Comparison of ENCODE assay signal across 22 cellular contexts in the genomic region with DNA sequence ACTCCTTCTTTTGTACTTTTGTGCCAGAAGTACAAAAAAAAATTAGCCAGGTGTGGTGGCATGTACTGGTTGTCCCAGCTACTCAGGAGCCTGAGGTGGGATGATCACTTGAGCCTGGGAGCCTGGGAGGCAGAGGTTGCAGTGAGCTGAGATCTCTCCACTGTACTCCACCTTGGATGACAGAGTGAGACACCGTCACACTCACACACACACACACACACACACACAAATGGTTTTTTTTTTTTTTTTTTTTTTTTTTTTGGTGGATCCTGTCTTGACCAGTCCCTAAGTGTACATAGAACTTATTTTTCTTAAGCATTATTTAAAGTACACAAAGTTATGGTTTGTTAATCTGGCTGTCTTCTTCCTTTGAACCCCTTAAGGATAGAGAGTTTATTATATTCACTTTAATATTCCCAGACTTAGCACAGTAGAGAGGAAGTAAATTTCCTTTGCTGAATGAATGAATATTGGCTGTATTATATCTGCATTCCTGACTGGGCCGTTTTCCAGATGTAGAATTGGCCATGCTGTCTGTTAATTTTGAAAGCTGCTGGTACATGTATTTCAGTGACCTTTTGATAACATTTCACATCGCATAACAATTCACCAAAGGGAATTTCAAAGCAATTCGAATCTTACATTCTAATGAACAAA.
DNase-seq lines count a peak whose midpoint lies in the region; ATAC-seq, FAIRE-seq and TF ChIP-seq lines count a peak whose summit lies in the region.
"Had no signal": no experiment of that assay in that cellular context is flagged by ENCODE, and none has a peak within 500 bp of the region (broad histone marks: within the 10 kb centered on the region; RNA-seq: fewer than 3 reads in every experiment).

No MANE protein-coding gene starts in this region.

- H3K36me3 Mint-ChIP-seq in activated T-cell treated with anti-CD3 and anti-CD28 coated beads, Interleukin-2, amount 50 U/mL, for 24 hours (ENCODE audit: low read depth), result no peaks in the 10 kb centered on the region
- H3K36me3 Mint-ChIP-seq in CD8-positive, alpha-beta memory T cell, result no peaks in the 10 kb centered on the region
- H3K36me3 Mint-ChIP-seq: CD4-positive, alpha-beta memory T cell had no signal

- H3K9me3 ChIP-seq in HEK293 (ENCODE audit: control insufficient read depth, insufficient read depth, low read depth, low read length) (no peaks in the 10 kb centered on the region), Panc1 (ENCODE audit: control insufficient read depth, insufficient read depth, low read depth, low read length) (no peaks in the 10 kb centered on the region), endothelial cell of umbilical vein (replicated peaks; ENCODE audit: control insufficient read depth, insufficient read depth, low read length) (no peaks in the 10 kb centered on the region), pancreas (no peaks in the 10 kb centered on the region), upper lobe of right lung (no peaks in the 10 kb centered on the region)
- H3K9me3 ChIP-seq in CD8-positive, alpha-beta memory T cell (ENCODE audit: low read length), result no peaks in the 10 kb centered on the region

- H3K36me3 ChIP-seq in HEK293 (ENCODE audit: control insufficient read depth in 2 of 2, insufficient read depth in 1 of 2, low read length in 2 of 2), result no peaks in the 10 kb centered on the region
- H3K36me3 ChIP-seq in Panc1 (ENCODE audit: control insufficient read depth, insufficient read depth, low read length), result no peaks in the 10 kb centered on the region
- H3K36me3 ChIP-seq in endothelial cell of umbilical vein (ENCODE audit: control insufficient read depth in 2 of 2, extremely low read depth in 1 of 2, insufficient read depth in 2 of 2, low read length in 2 of 2), result no peaks in the 10 kb centered on the region
- H3K36me3 ChIP-seq in pancreas, result no peaks in the 10 kb centered on the region
- H3K36me3 ChIP-seq in upper lobe of right lung, result no peaks in the 10 kb centered on the region
- no peaks in the 10 kb centered on the region for H3K36me3 ChIP-seq in CD8-positive, alpha-beta memory T cell (ENCODE audit: insufficient read depth, low read length)

- CTCF ChIA-PET in HEK293 (lab: Yijun Ruan, JAX), result no interaction called here
- CTCF ChIA-PET in Panc1 (lab: Charles Lee), result no interaction called here
- CTCF ChIA-PET in endothelial cell of umbilical vein (lab: Charles Lee), result no interaction called here
- CTCF ChIA-PET in CD8-positive, alpha-beta memory T cell (lab: Charles Lee), result no interaction called here

- H3K9me1 ChIP-seq in endothelial cell of umbilical vein (replicated peaks; ENCODE audit: control insufficient read depth, extremely low read depth, insufficient read depth, low read length), result no peaks in the 10 kb centered on the region

- no TSS peak for BruUV-seq in Panc1 (replicated peaks; lab: Mats Ljungman, UMichigan)
- no TSS peak for BruUV-seq in endothelial cell of umbilical vein (replicated peaks; lab: Mats Ljungman, UMichigan)

- intact Hi-C loops in Panc1 (cut with micrococcal nuclease; ENCODE audit: unreplicated experiment), result no loop called here
- intact Hi-C loops in endothelial cell of umbilical vein (cut with micrococcal nuclease), result no loop called here
- intact Hi-C loops in pancreas (cut with DNase I), result no loop called here
- intact Hi-C loops in upper lobe of right lung (cut with DNase I), result no loop called here

- TF ChIP-seq CTCF in HEK293 (tag by site-specific recombination; IDR thresholded peaks at IDR 0.05), result no peak
- TF ChIP-seq CTCF in Panc1 (IDR thresholded peaks at IDR 0.05), result no peak
- no peak for TF ChIP-seq CTCF in endothelial cell of umbilical vein (IDR thresholded peaks at IDR 0.05; ENCODE audit: extremely low read depth in 1 of 2, insufficient read depth in 1 of 2, low read depth in 1 of 2, low read length in 2 of 2)
- TF ChIP-seq CTCF in pancreas (IDR thresholded peaks at IDR 0.05), result no peak
- no peak for TF ChIP-seq CTCF in upper lobe of right lung (IDR thresholded peaks at IDR 0.05)

- in situ Hi-C loops in Panc1 (cut with HindIII; ENCODE audit: low pct_unique_long_range_greater_than_20kb, low sequenced_read_pairs), result no loop called here

- DNase-seq in Panc1 (ENCODE audit: low read depth, low spot score) (no peak), endothelial cell of umbilical vein (ENCODE audit: low read depth, low spot score) (peak; percentile 65), pancreas (no peak), SHP77 (lab: John Stamatoyannopoulos, UW) (no peak), upper lobe of right lung (no peak)
- DNase-seq in activated T-cell treated with anti-CD3 and anti-CD28 coated beads, Interleukin-2, amount 50 U/mL, for 24 hours, result no peak
- no peak for DNase-seq in CD8-positive, alpha-beta memory T cell
- DNase-seq: CD4-positive, alpha-beta memory T cell; DND-41; GDM1; GM23248; NCI-H1417 treated with DMSO at 0.1 percent for 48 hours; NCI-H1930; NCI-H82 had no signal

- no peak overlapping the region for H2AFZ ChIP-seq in endothelial cell of umbilical vein (ENCODE audit: low read depth, low read length)
- H2AFZ ChIP-seq: GM23248 had no signal

- no peak overlapping the region for H3K4me2 ChIP-seq in endothelial cell of umbilical vein (ENCODE audit: insufficient read depth, low read length)

- H3K27me3 Mint-ChIP-seq in activated T-cell treated with anti-CD3 and anti-CD28 coated beads, Interleukin-2, amount 50 U/mL, for 24 hours, result no peaks in the 10 kb centered on the region
- H3K27me3 Mint-ChIP-seq in CD8-positive, alpha-beta memory T cell, result peaks cover 0 to 1% of the 10 kb centered on the region in 2 donors
- H3K27me3 Mint-ChIP-seq: B cell; CD4-positive, alpha-beta memory T cell had no signal

- ATAC-seq in Panc1, result no peak
- ATAC-seq in pancreas, result peak in 3 of 4 donors; percentile 42 to 59 (median 43)
- ATAC-seq in upper lobe of right lung, result no peak
- ATAC-seq: HCT116, Right ventricle myocardium inferior, SK-N-SH treated with all-trans-retinoic acid at 6 μM for 48 hours had no signal

- FAIRE-seq in endothelial cell of umbilical vein (lab: Jason Lieb, UNC), result peak; percentile 35
- FAIRE-seq in pancreas (lab: Jason Lieb, UNC), result no peak
- FAIRE-seq: D721Med, GM12891, GM18507 had no signal

- no peak for TF ChIP-seq POLR2A in endothelial cell of umbilical vein (IDR thresholded peaks at IDR 0.05; ENCODE audit: low read depth, low read length)

- peaks cover 11% of the 10 kb centered on the region for H3K4me1 ChIP-seq in HEK293 (ENCODE audit: control insufficient read depth, insufficient read depth, low read length)
- peaks cover 10% of the 10 kb centered on the region; the same call in 1 of the 2 replicates for H3K4me1 ChIP-seq in Panc1 (ENCODE audit: control insufficient read depth, insufficient read depth, low read length)
- no peaks in the 10 kb centered on the region for H3K4me1 ChIP-seq in endothelial cell of umbilical vein (ENCODE audit: control insufficient read depth, extremely low read depth, insufficient read depth, low read length)
- no peaks in the 10 kb centered on the region for H3K4me1 ChIP-seq in pancreas
- no peaks in the 10 kb centered on the region for H3K4me1 ChIP-seq in upper lobe of right lung
- no peaks in the 10 kb centered on the region for H3K4me1 ChIP-seq in CD8-positive, alpha-beta memory T cell (ENCODE audit: insufficient read depth, low read length)

- H3K4me3 Mint-ChIP-seq in activated T-cell treated with anti-CD3 and anti-CD28 coated beads, Interleukin-2, amount 50 U/mL, for 24 hours, result no peak overlapping the region
- H3K4me3 Mint-ChIP-seq in CD8-positive, alpha-beta memory T cell, result no peak overlapping the region
- H3K4me3 Mint-ChIP-seq: B cell; CD4-positive, alpha-beta memory T cell had no signal

- H4K20me1 ChIP-seq in endothelial cell of umbilical vein (replicated peaks; ENCODE audit: control insufficient read depth, extremely low read depth, insufficient read depth, low read length), result no peaks in the 10 kb centered on the region

- dilution Hi-C loops in endothelial cell of umbilical vein (cut with MboI; ENCODE audit: extremely low pct_ligation_motif_present, low sequenced_read_pairs), result no loop called here

- H3K27me3 ChIP-seq in Panc1 (ENCODE audit: control insufficient read depth, insufficient read depth, low read length) (no peaks in the 10 kb centered on the region), endothelial cell of umbilical vein (ENCODE audit: control insufficient read depth in 2 of 2, insufficient read depth in 2 of 2, low read length in 2 of 2) (no peaks in the 10 kb centered on the region), pancreas (no peaks in the 10 kb centered on the region), upper lobe of right lung (no peaks in the 10 kb centered on the region)
- no peaks in the 10 kb centered on the region for H3K27me3 ChIP-seq in CD8-positive, alpha-beta memory T cell (ENCODE audit: insufficient read depth, low read length, poor library complexity, severe bottlenecking)

- H3K4me3 ChIP-seq in HEK293 (ENCODE audit: low read depth, low read length) (no peak overlapping the region), Panc1 (ENCODE audit: low read depth in 2 of 2, low read length in 2 of 2) (no peak overlapping the region), endothelial cell of umbilical vein (replicated peaks in 1 of 3; ENCODE audit: insufficient read depth in 1 of 3, low read depth in 1 of 3, low read length in 3 of 3) (no peak overlapping the region), pancreas (no peak overlapping the region), upper lobe of right lung (no peak overlapping the region)
- H3K4me3 ChIP-seq in CD8-positive, alpha-beta memory T cell (ENCODE audit: low read length), result no peak overlapping the region
- H3K4me3 ChIP-seq: GM23248 had no signal

- H3K27ac ChIP-seq in HEK293 (ENCODE audit: extremely low read depth, low read depth, low read length), result peak overlapping the region; percentile 46
- H3K27ac ChIP-seq in Panc1 (ENCODE audit: low read length), result peak overlapping the region; percentile 74
- no peak overlapping the region for H3K27ac ChIP-seq in endothelial cell of umbilical vein (ENCODE audit: insufficient read depth, low read depth, low read length)
- H3K27ac ChIP-seq in pancreas, result no peak overlapping the region
- no peak overlapping the region for H3K27ac ChIP-seq in upper lobe of right lung
- no peak overlapping the region for H3K27ac ChIP-seq in CD8-positive, alpha-beta memory T cell (ENCODE audit: low read depth, low read length)
- H3K27ac ChIP-seq: GM23248 had no signal

- 37 to 41% methylated on average over 4 of the region's 4 CpGs for WGBS in pancreas, 2 donors

- POLR2A ChIA-PET in HEK293 (lab: Yijun Ruan, JAX), result no interaction called here
- POLR2A ChIA-PET in Panc1 (lab: Charles Lee), result no interaction called here
- POLR2A ChIA-PET in endothelial cell of umbilical vein (lab: Charles Lee), result no interaction called here
- POLR2A ChIA-PET in CD8-positive, alpha-beta memory T cell (lab: Charles Lee), result no interaction called here

- no peaks in the 10 kb centered on the region for H3K4me1 Mint-ChIP-seq in activated T-cell treated with anti-CD3 and anti-CD28 coated beads, Interleukin-2, amount 50 U/mL, for 24 hours (ENCODE audit: low read depth)
- no peaks in the 10 kb centered on the region for H3K4me1 Mint-ChIP-seq in CD8-positive, alpha-beta memory T cell
- H3K4me1 Mint-ChIP-seq: B cell; CD4-positive, alpha-beta memory T cell had no signal

- H3K27ac Mint-ChIP-seq in activated T-cell treated with anti-CD3 and anti-CD28 coated beads, Interleukin-2, amount 50 U/mL, for 24 hours, result no peak overlapping the region
- no peak overlapping the region for H3K27ac Mint-ChIP-seq in CD8-positive, alpha-beta memory T cell
- H3K27ac Mint-ChIP-seq: B cell; CD4-positive, alpha-beta memory T cell had no signal

- H3K9ac ChIP-seq in endothelial cell of umbilical vein (replicated peaks; ENCODE audit: extremely low read depth, insufficient read depth, low read length), result no peak overlapping the region
- H3K9ac ChIP-seq: GM23248 had no signal

- H3K79me2 ChIP-seq in endothelial cell of umbilical vein (ENCODE audit: control insufficient read depth, insufficient read depth, low read length), result no peaks in the 10 kb centered on the region

- peaks cover 6% of the 10 kb centered on the region for H3K9me3 Mint-ChIP-seq in activated T-cell treated with anti-CD3 and anti-CD28 coated beads, Interleukin-2, amount 50 U/mL, for 24 hours
- peaks cover 0 to 17% (median 6%) of the 10 kb centered on the region in 5 donors for H3K9me3 Mint-ChIP-seq in CD8-positive, alpha-beta memory T cell

Comparison
In these comparisons a context has a peak if more than half of its experiments do, and no peak if none do; other contexts are left out.
1. H3K27ac ChIP-seq: peak in HEK293 (single experiment) and Panc1 (single experiment); none in endothelial cell of umbilical vein (single experiment), pancreas (0 of 4), upper lobe of right lung (single experiment) and CD8-positive, alpha-beta memory T cell (single experiment).
2. ATAC-seq: peak in pancreas (3 of 4); none in Panc1 (single experiment) and upper lobe of right lung (single experiment).